9 cellular contexts compared by ENCODE assay signal in the genomic region with DNA sequence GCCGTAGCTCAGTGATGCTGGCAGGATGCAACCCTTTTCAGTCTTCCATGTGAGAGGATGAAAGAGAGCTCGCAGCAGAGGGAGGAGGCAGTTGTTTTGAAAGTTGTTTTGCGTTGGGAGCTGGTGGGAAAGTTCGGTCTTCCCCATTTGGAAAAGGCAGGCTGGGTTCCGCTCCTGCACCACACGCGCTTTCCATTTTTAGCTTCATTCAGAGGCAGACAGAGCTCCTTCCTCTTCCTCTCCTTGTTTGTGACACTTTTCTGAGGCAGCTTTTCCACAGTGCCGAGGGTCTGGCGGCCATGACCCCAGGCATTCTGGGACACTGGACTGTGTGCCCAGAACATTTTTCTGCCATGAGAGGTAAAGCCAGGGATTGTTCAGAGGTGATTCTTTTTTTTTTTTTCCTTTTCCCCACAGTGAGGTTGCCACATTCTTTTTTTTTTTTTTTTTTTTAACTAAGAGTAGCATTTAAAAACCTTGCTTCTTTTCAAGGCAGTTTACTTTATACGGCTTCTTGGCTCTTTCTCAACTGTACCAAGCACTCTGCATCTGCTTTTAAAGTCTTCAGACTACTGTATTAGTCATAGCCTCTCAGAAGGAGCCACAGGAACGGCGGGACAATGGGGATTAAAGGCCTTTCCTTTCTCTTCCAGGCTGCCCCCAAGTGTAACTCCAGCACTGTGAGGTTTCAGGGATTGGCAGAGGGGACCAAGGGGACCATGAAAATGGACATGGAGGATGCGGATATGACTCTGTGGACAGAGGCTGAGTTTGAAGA. TPM values are rescaled to one million over a fixed set of nuclear protein-coding genes. Genes with fewer than 3 reads are reported as not detected.
A peak's percentile ranks its signal among the peaks of the same experiment; 100 is the strongest.
DNase-seq lines count a peak whose midpoint lies in the region; ATAC-seq, FAIRE-seq and TF ChIP-seq lines count a peak whose summit lies in the region.
"Had no signal": no experiment of that assay in that cellular context is flagged by ENCODE, and none has a peak within 500 bp of the region (broad histone marks: within the 10 kb centered on the region; RNA-seq: fewer than 3 reads in every experiment).

No MANE protein-coding gene starts in this region.

- H3K27ac ChIP-seq in mucosa of rectum (ENCODE audit: low read depth in 2 of 2, low read length in 2 of 2), result peak overlapping the region; percentile 81 to 84

- no peaks in the 10 kb centered on the region for H3K36me3 ChIP-seq in MG63
- no peaks in the 10 kb centered on the region for H3K36me3 ChIP-seq in mucosa of rectum (ENCODE audit: control insufficient read depth in 2 of 2, insufficient read depth in 2 of 2, low read length in 2 of 2)

- no peak for TF ChIP-seq CTCF in CD14-positive monocyte (IDR thresholded peaks at IDR 0.05)

- H3K4me3 ChIP-seq in MG63, result peak overlapping the region; percentile 54
- H3K4me3 ChIP-seq in mucosa of rectum (ENCODE audit: low read length in 2 of 2), result peak overlapping the region; percentile 73 to 81

- FAIRE-seq in frontal cortex (lab: Jason Lieb, UNC), result no peak

- peaks cover 3 to 11% of the 10 kb centered on the region in 2 donors for H3K36me3 Mint-ChIP-seq in CD14-positive monocyte

- H3K4me1 Mint-ChIP-seq in CD14-positive monocyte, result peaks cover 73% of the 10 kb centered on the region

- intact Hi-C loops in CD14-positive monocyte (cut with micrococcal nuclease), result loop anchor here (5.0 to 10.0 kb wide), 7 partner anchors 93 to 490 kb away; no protein-coding TSS in a partner anchor

- H3K27me3 ChIP-seq in MG63 (no peaks in the 10 kb centered on the region), mucosa of rectum (ENCODE audit: control insufficient read depth in 2 of 2, insufficient read depth in 2 of 2, low read length in 2 of 2) (no peaks in the 10 kb centered on the region)

- no peak for DNase-seq in CD14-positive monocyte (ENCODE audit: low spot score)
- peak; percentile 42 for DNase-seq in MG63
- peak; percentile 81 for DNase-seq in dermis blood vessel endothelial cell
- no peak for DNase-seq in stimulated activated CD4-positive, alpha-beta T cell treated with anti-CD3 and anti-CD28 coated beads, Interleukin-15, amount 100 ng/mL, for 24 hours
- DNase-seq in frontal cortex (ENCODE audit: low spot score in 2 of 2), result no peak

- H3K4me1 ChIP-seq in mucosa of rectum (ENCODE audit: control insufficient read depth in 2 of 2, insufficient read depth in 2 of 2, low read length in 2 of 2), result peaks cover 7 to 12% of the 10 kb centered on the region in 2 donors

- no peaks in the 10 kb centered on the region for H3K9me3 Mint-ChIP-seq in CD14-positive monocyte

- peak overlapping the region; percentile 63 to 64 for H3K9ac ChIP-seq in mucosa of rectum (ENCODE audit: low read depth in 1 of 2, low read length in 2 of 2)

- H3K4me3 Mint-ChIP-seq in CD14-positive monocyte, result peak overlapping the region; percentile 87 to 93

- H3K9me3 ChIP-seq in MG63 (no peaks in the 10 kb centered on the region), mucosa of rectum (ENCODE audit: control insufficient read depth in 2 of 2, low read length in 2 of 2) (no peaks in the 10 kb centered on the region)

- H3K27me3 Mint-ChIP-seq in CD14-positive monocyte (ENCODE audit: low read depth in 3 of 3), result peaks cover 0 to 3% (median 0%) of the 10 kb centered on the region in 3 donors

- H3K27ac Mint-ChIP-seq in CD14-positive monocyte, result peak overlapping the region; percentile 71 to 93 (median 89)

- ATAC-seq in HG02678 (IDR thresholded peaks at IDR 0.05; ENCODE audit: unreplicated experiment), result no peak
- ATAC-seq in GM18867 (IDR thresholded peaks at IDR 0.05; ENCODE audit: unreplicated experiment), result no peak
- ATAC-seq: left colon had no signal

RNA-seq across cellular contexts. Expression of gene PRDM1, which starts 1.6 kb away (rescaled TPM):
- polyA plus RNA-seq in CD14-positive monocyte, result 1 to 10 TPM; 1.8 to 5.2 TPM
- total RNA-seq in MG63 (2014; rRNA removed; shearing (Covaris generic); ENCODE audit: low replicate concordance), result not detected in 2 replicates
- total RNA-seq in dermis blood vessel endothelial cell (1.4 and 9.5 TPM in 2 replicates), frontal cortex (1.6 TPM)

Comparison
In these comparisons a context has a peak if more than half of its experiments do, and no peak if none do; other contexts are left out.
1. DNase-seq: peak in MG63 (single experiment) and dermis blood vessel endothelial cell (single experiment); none in CD14-positive monocyte (single experiment), stimulated activated CD4-positive, alpha-beta T cell treated with anti-CD3 and anti-CD28 coated beads, Interleukin-15, amount 100 ng/mL, for 24 hours (single experiment) and frontal cortex (0 of 2).